In genomic region chr19:40420766-40421467, GRCh38 we compare ENCODE assay signal across 1 cellular context.
A peak's percentile ranks its signal among the peaks of the same experiment; 100 is the strongest.
TF ChIP-seq lines count a peak whose summit lies in the region.

No MANE protein-coding gene starts in this region.

TF ChIP-seq in K562, 482 proteins besides CTCF, POLR2A, EP300 and RAD21 (continued from another document and continues in another):
- peak; percentile 69; the same call in 1 of the 2 replicates for TF ChIP-seq MITF (IDR thresholded peaks at IDR 0.05)
- peak; percentile 47 for TF ChIP-seq TCF3 (CRISPR knock-in tag; IDR thresholded peaks at IDR 0.05)
- TF ChIP-seq MTA3 (IDR thresholded peaks at IDR 0.05; ENCODE audit: borderline replicate concordance) = peak; percentile 93
- peak; percentile 77 for TF ChIP-seq GABPB1 (CRISPR knock-in tag; IDR thresholded peaks at IDR 0.05)
- peak; percentile 79; the same call in 1 of the 2 replicates for TF ChIP-seq LEF1 (IDR thresholded peaks at IDR 0.05)
- peak; percentile 79 for TF ChIP-seq CC2D1A (IDR thresholded peaks at IDR 0.05)
- peak; percentile 60 for TF ChIP-seq MEIS2 (IDR thresholded peaks at IDR 0.05; ENCODE audit: partially characterized antibody)
- TF ChIP-seq ZBTB7A (IDR thresholded peaks at IDR 0.05; ENCODE audit: borderline replicate concordance, control insufficient read depth, low read depth, low read length) = peak; percentile 73; the same call in 1 of the 2 replicates
- 0 out of 2 replicates have a peak, but pooled peaks have one; percentile 6 for TF ChIP-seq HBP1 (CRISPR knock-in tag; IDR thresholded peaks at IDR 0.05)
- no peak for TF ChIP-seq ID3 (CRISPR knock-in tag; IDR thresholded peaks at IDR 0.05)
- peak; percentile 45; the same call in 1 of the 2 replicates for TF ChIP-seq ID3 (tag; IDR thresholded peaks at IDR 0.05)
- TF ChIP-seq NCOR1 (IDR thresholded peaks at IDR 0.05) = peak; percentile 77
- TF ChIP-seq RNF2 (IDR thresholded peaks at IDR 0.05) = peak; percentile 55
- peak; percentile 83 for TF ChIP-seq TAF1 (IDR thresholded peaks at IDR 0.05; ENCODE audit: control insufficient read depth, extremely low read depth, insufficient read depth, low read length, severe bottlenecking)
- TF ChIP-seq UBTF (IDR thresholded peaks at IDR 0.05; ENCODE audit: borderline replicate concordance in 1 of 2, low read depth in 2 of 2, low read length in 2 of 2) = peak in 1 of 2 experiments; percentile 85; a peak in 3 of 4 replicates
- TF ChIP-seq NR2C1 (IDR thresholded peaks at IDR 0.05) = no peak
- TF ChIP-seq NR2C1 (tag; IDR thresholded peaks at IDR 0.05) = 0 out of 2 replicates have a peak, but pooled peaks have one; percentile 10
- no peak for TF ChIP-seq SNAPC5 (CRISPR knock-in tag; IDR thresholded peaks at IDR 0.05)
- no peak for TF ChIP-seq ARID3A (IDR thresholded peaks at IDR 0.05; ENCODE audit: borderline replicate concordance, low read depth, low read length)
- peak; percentile 93 for TF ChIP-seq TEAD4 (IDR thresholded peaks at IDR 0.05; ENCODE audit: low read length)
- TF ChIP-seq TEAD4 (CRISPR knock-in tag; IDR thresholded peaks at IDR 0.05; ENCODE audit: borderline replicate concordance) = peak; percentile 98
- peak; percentile 100 for TF ChIP-seq BHLHE40 (IDR thresholded peaks at IDR 0.05; ENCODE audit: low read length)
- 0 out of 2 replicates have a peak, but pooled peaks have one; percentile 19 for TF ChIP-seq ZBED1 (IDR thresholded peaks at IDR 0.05)
- peak; percentile 46; the same call in 1 of the 2 replicates for TF ChIP-seq ARID1B (IDR thresholded peaks at IDR 0.05)
- peak; percentile 80 for TF ChIP-seq FIP1L1 (IDR thresholded peaks at IDR 0.05; ENCODE audit: low read depth, low read length, poor library complexity, severe bottlenecking)
- TF ChIP-seq NBN (IDR thresholded peaks at IDR 0.05; ENCODE audit: low read depth) = 0 out of 2 replicates have a peak, but pooled peaks have one; percentile 42
- 0 out of 2 replicates have a peak, but pooled peaks have one; percentile 23 for TF ChIP-seq CAMTA2 (CRISPR knock-in tag; conservative IDR thresholded peaks at IDR 0.05)
- TF ChIP-seq POU5F1 (IDR thresholded peaks at IDR 0.05; ENCODE audit: borderline replicate concordance, low read depth, low read length, partially characterized antibody) = no peak
- peak; percentile 87 for TF ChIP-seq ZFP36 (IDR thresholded peaks at IDR 0.05; ENCODE audit: low read depth, low read length, partially characterized antibody)
- no peak for TF ChIP-seq ZFP30 (CRISPR knock-in tag; IDR thresholded peaks at IDR 0.05; ENCODE audit: borderline replicate concordance)
- 0 out of 2 replicates have a peak, but pooled peaks have one; percentile 25 for TF ChIP-seq ZHX1 (conservative IDR thresholded peaks at IDR 0.05; ENCODE audit: low read length)
- 0 out of 2 replicates have a peak, but pooled peaks have one; percentile 61 for TF ChIP-seq SOX6 (IDR thresholded peaks at IDR 0.05)
- peak; percentile 72; the same call in 1 of the 2 replicates for TF ChIP-seq TGIF2 (CRISPR knock-in tag; IDR thresholded peaks at IDR 0.05)
- 0 out of 2 replicates have a peak, but pooled peaks have one; percentile 33 for TF ChIP-seq GTF2E2 (tag; IDR thresholded peaks at IDR 0.05)
- TF ChIP-seq NCOA6 (IDR thresholded peaks at IDR 0.05) = peak; percentile 59
- peak; percentile 39; the same call in 1 of the 2 replicates for TF ChIP-seq SRSF1 (IDR thresholded peaks at IDR 0.05; ENCODE audit: low read depth, low read length)
- TF ChIP-seq EP400 (IDR thresholded peaks at IDR 0.05) = peak; percentile 73
- TF ChIP-seq CREB3L1 (IDR thresholded peaks at IDR 0.05; ENCODE audit: borderline replicate concordance, low read depth) = no peak; the same call in 1 of the 2 replicates
